In the genomic region with DNA sequence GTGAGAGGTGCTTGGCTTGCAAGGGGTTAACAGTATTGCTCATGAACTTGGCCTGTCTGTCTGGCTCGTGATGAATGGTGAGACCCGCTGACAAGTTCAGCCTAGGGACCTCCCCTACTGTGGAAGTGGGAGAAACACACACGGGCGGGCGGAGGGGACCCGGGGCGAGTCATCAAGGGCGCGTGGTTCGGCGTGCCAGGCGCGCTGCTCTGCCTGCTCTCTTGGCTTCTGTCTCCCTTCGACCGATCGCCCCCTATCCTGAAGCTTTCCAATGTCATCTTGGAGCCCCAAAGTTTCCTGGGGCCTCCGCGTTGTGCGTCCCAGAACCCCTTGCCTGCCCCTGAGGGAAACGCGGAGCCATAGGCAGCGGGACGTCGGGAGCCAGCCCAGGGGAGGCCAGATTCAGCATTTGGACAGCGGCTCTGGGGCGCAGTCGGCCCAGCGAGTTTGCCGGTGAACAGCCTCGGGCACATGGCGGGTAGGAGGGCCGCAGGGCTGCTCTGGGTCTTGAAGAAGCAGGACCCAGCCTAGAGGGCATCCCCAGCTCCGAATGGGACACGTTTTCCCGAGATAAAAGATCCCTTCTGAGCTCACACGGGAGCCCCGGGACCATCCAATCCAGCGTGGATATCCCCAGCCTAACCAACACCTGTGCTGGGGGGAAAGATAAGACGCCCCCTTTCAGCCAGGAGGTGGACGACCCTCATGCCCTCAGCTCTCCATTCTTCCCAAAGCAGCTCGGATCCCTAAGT, we compare ENCODE assay signal across 1 cellular context.
A peak's percentile ranks its signal among the peaks of the same experiment; 100 is the strongest.
TF ChIP-seq lines count a peak whose summit lies in the region.

No MANE protein-coding gene starts in this region.

TF ChIP-seq in WTC11, 78 proteins besides CTCF, POLR2A, EP300 and RAD21 (continued from another document):
- TF ChIP-seq, protein P1, sequence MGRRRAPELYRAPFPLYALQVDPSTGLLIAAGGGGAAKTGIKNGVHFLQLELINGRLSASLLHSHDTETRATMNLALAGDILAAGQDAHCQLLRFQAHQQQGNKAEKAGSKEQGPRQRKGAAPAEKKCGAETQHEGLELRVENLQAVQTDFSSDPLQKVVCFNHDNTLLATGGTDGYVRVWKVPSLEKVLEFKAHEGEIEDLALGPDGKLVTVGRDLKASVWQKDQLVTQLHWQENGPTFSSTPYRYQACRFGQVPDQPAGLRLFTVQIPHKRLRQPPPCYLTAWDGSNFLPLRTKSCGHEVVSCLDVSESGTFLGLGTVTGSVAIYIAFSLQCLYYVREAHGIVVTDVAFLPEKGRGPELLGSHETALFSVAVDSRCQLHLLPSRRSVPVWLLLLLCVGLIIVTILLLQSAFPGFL (CRISPR knock-in tag; IDR thresholded peaks at IDR 0.05; ENCODE audit: borderline replicate concordance): no peak
- peak; percentile 81; the same call in 1 of the 2 replicates for TF ChIP-seq IRF2 (CRISPR knock-in tag; IDR thresholded peaks at IDR 0.05; ENCODE audit: borderline replicate concordance, low read depth)
- peak; percentile 94 for TF ChIP-seq TEAD4 (CRISPR knock-in tag; IDR thresholded peaks at IDR 0.05)
- no peak for TF ChIP-seq OVOL2 (CRISPR knock-in tag; IDR thresholded peaks at IDR 0.05; ENCODE audit: borderline replicate concordance)
- TF ChIP-seq ZNF263 (CRISPR knock-in tag; IDR thresholded peaks at IDR 0.05; ENCODE audit: low read depth): 0 out of 2 replicates have a peak, but pooled peaks have one; percentile 28
- TF ChIP-seq, protein P2, sequence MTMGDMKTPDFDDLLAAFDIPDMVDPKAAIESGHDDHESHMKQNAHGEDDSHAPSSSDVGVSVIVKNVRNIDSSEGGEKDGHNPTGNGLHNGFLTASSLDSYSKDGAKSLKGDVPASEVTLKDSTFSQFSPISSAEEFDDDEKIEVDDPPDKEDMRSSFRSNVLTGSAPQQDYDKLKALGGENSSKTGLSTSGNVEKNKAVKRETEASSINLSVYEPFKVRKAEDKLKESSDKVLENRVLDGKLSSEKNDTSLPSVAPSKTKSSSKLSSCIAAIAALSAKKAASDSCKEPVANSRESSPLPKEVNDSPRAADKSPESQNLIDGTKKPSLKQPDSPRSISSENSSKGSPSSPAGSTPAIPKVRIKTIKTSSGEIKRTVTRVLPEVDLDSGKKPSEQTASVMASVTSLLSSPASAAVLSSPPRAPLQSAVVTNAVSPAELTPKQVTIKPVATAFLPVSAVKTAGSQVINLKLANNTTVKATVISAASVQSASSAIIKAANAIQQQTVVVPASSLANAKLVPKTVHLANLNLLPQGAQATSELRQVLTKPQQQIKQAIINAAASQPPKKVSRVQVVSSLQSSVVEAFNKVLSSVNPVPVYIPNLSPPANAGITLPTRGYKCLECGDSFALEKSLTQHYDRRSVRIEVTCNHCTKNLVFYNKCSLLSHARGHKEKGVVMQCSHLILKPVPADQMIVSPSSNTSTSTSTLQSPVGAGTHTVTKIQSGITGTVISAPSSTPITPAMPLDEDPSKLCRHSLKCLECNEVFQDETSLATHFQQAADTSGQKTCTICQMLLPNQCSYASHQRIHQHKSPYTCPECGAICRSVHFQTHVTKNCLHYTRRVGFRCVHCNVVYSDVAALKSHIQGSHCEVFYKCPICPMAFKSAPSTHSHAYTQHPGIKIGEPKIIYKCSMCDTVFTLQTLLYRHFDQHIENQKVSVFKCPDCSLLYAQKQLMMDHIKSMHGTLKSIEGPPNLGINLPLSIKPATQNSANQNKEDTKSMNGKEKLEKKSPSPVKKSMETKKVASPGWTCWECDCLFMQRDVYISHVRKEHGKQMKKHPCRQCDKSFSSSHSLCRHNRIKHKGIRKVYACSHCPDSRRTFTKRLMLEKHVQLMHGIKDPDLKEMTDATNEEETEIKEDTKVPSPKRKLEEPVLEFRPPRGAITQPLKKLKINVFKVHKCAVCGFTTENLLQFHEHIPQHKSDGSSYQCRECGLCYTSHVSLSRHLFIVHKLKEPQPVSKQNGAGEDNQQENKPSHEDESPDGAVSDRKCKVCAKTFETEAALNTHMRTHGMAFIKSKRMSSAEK (CRISPR knock-in tag; IDR thresholded peaks at IDR 0.05; ENCODE audit: borderline replicate concordance): no peak
- no peak for TF ChIP-seq JAZF1 (CRISPR knock-in tag; IDR thresholded peaks at IDR 0.05)
- no peak for TF ChIP-seq ZNF416 (CRISPR knock-in tag; IDR thresholded peaks at IDR 0.05)
- peak; percentile 98 for TF ChIP-seq FOXP1 (CRISPR knock-in tag; IDR thresholded peaks at IDR 0.05; ENCODE audit: borderline replicate concordance)
- TF ChIP-seq NR3C1 (CRISPR knock-in tag; conservative IDR thresholded peaks at IDR 0.05; ENCODE audit: low read depth): no peak; the same call in 1 of the 2 replicates
- TF ChIP-seq, protein P3, sequence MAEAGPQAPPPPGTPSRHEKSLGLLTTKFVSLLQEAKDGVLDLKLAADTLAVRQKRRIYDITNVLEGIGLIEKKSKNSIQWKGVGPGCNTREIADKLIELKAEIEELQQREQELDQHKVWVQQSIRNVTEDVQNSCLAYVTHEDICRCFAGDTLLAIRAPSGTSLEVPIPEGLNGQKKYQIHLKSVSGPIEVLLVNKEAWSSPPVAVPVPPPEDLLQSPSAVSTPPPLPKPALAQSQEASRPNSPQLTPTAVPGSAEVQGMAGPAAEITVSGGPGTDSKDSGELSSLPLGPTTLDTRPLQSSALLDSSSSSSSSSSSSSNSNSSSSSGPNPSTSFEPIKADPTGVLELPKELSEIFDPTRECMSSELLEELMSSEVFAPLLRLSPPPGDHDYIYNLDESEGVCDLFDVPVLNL (CRISPR knock-in tag; IDR thresholded peaks at IDR 0.05; ENCODE audit: borderline replicate concordance, low read depth): peak; percentile 89
- no peak for TF ChIP-seq SOX15 (CRISPR knock-in tag; IDR thresholded peaks at IDR 0.05)
- 0 out of 2 replicates have a peak, but pooled peaks have one; percentile 70 for TF ChIP-seq CBFB (CRISPR knock-in tag; IDR thresholded peaks at IDR 0.05; ENCODE audit: low read depth)
- peak; percentile 88; the same call in 1 of the 2 replicates for TF ChIP-seq MYBL2 (CRISPR knock-in tag; IDR thresholded peaks at IDR 0.05)
- peak; percentile 87; the same call in 1 of the 2 replicates for TF ChIP-seq TCF7 (CRISPR knock-in tag; IDR thresholded peaks at IDR 0.05; ENCODE audit: low read depth)
TF ChIP-seq in WTC11: peak in this region for 42.
